ENCODE assay signal across 13 cellular contexts in genomic region chr9:27355166-27355565, GRCh38. TPM values are rescaled to one million over a fixed set of nuclear protein-coding genes. Genes with fewer than 3 reads are reported as not detected.
DNase-seq lines count a peak whose midpoint lies in the region; ATAC-seq and TF ChIP-seq lines count a peak whose summit lies in the region.
"Had no signal": no experiment of that assay in that cellular context is flagged by ENCODE, and none has a peak within 500 bp of the region (broad histone marks: within the 10 kb centered on the region; RNA-seq: fewer than 3 reads in every experiment).

No MANE protein-coding gene starts in this region.

- H3K27ac ChIP-seq in coronary artery (peak overlapping the region; percentile 31 to 84), mesendoderm (ENCODE audit: low read depth, low read length) (no peak overlapping the region), tibial artery (peak overlapping the region; percentile 48 to 52)
- H3K27ac ChIP-seq: BLaER1 had no signal

- DNase-seq in adipocyte (ENCODE audit: low read depth) (peak; percentile 20), coronary artery (ENCODE audit: low spot score) (no peak), mesendoderm (no peak), tibial artery (no peak), RPMI8226 (no peak)
- DNase-seq in stimulated activated CD4-positive, alpha-beta T cell treated with anti-CD3 and anti-CD28 coated beads, Interleukin-15, amount 100 ng/mL, for 24 hours: no peak
- DNase-seq: CD8-positive, alpha-beta memory T cell; MV-4-11; NCI-H146; NCI-H345 had no signal

- no peak overlapping the region for H2AK5ac ChIP-seq in mesendoderm (ENCODE audit: low read length)

- H2BK15ac ChIP-seq in mesendoderm (replicated peaks; ENCODE audit: low read depth): no peak overlapping the region

- no peaks in the 10 kb centered on the region for H3K79me2 ChIP-seq in mesendoderm (ENCODE audit: control insufficient read depth, insufficient read depth, low read length)

- intact Hi-C loops in tibial artery (cut with DNase I; ENCODE audit: low total_unique reads): no loop called here

- no peak overlapping the region for H3K18ac ChIP-seq in mesendoderm (ENCODE audit: low read length)

- no peaks in the 10 kb centered on the region for H3K79me1 ChIP-seq in mesendoderm (ENCODE audit: low read length)

- no peak overlapping the region for H4K8ac ChIP-seq in mesendoderm (ENCODE audit: low read depth, low read length)

- H3K4me3 ChIP-seq in adipocyte (ENCODE audit: low read length) (no peak overlapping the region), coronary artery (no peak overlapping the region), mesendoderm (ENCODE audit: low read length) (no peak overlapping the region), tibial artery (no peak overlapping the region)
- H3K4me3 ChIP-seq: BLaER1, HAP-1 had no signal

- H3K9me3 ChIP-seq in adipocyte (ENCODE audit: control insufficient read depth, low read length): no peaks in the 10 kb centered on the region
- no peaks in the 10 kb centered on the region for H3K9me3 ChIP-seq in tibial artery
- H3K9me3 ChIP-seq: BLaER1, HAP-1 had no signal

- peak overlapping the region; percentile 38 for H3K23ac ChIP-seq in mesendoderm (ENCODE audit: low read length)

- H3K9ac ChIP-seq in adipocyte (ENCODE audit: low read length) (no peak overlapping the region), mesendoderm (ENCODE audit: low read length) (no peak overlapping the region)
- H3K9ac ChIP-seq: BLaER1 had no signal

- H3K4ac ChIP-seq in mesendoderm (ENCODE audit: low read depth, low read length): no peak overlapping the region

- TF ChIP-seq CTCF in coronary artery (IDR thresholded peaks at IDR 0.05) (no peak), tibial artery (IDR thresholded peaks at IDR 0.05) (no peak)

- H3K56ac ChIP-seq in mesendoderm (ENCODE audit: low read length): no peak overlapping the region

- H3K27me3 ChIP-seq in adipocyte (replicated peaks; ENCODE audit: control insufficient read depth, insufficient read depth, low read length) (no peaks in the 10 kb centered on the region), mesendoderm (ENCODE audit: insufficient read depth, low read length, poor library complexity) (no peaks in the 10 kb centered on the region), tibial artery (no peaks in the 10 kb centered on the region)
- H3K27me3 ChIP-seq: BLaER1 had no signal

- H3K36me3 ChIP-seq in adipocyte (ENCODE audit: control insufficient read depth, insufficient read depth, low read length, severe bottlenecking) (no peaks in the 10 kb centered on the region), mesendoderm (ENCODE audit: control insufficient read depth, insufficient read depth, low read length) (no peaks in the 10 kb centered on the region), tibial artery (peaks cover 0 to 16% (median 7%) of the 10 kb centered on the region in 3 donors)
- H3K36me3 ChIP-seq: BLaER1 had no signal

- H3K4me1 ChIP-seq in adipocyte (ENCODE audit: control insufficient read depth, insufficient read depth, low read length) (peaks cover 26% of the 10 kb centered on the region), mesendoderm (ENCODE audit: control insufficient read depth, low read depth, low read length) (no peaks in the 10 kb centered on the region), tibial artery (peaks cover 0 to 61% (median 22%) of the 10 kb centered on the region in 4 donors)

- no peak overlapping the region for H2BK120ac ChIP-seq in mesendoderm (ENCODE audit: low read depth, low read length)

- WGBS in mesendoderm (ENCODE audit: extremely low coverage, insufficient coverage, low lambda C conversion rate): no CpG with 5 or more reads among the region's 3 CpGs

- H4K5ac ChIP-seq in mesendoderm (ENCODE audit: low read length): no peak overlapping the region

- no peak overlapping the region for H3K4me2 ChIP-seq in mesendoderm (ENCODE audit: low read length)
- H3K4me2 ChIP-seq: BLaER1 had no signal

- H2BK5ac ChIP-seq in mesendoderm (ENCODE audit: low read length): no peak overlapping the region

- no peak for ATAC-seq in HG02678 (IDR thresholded peaks at IDR 0.05; ENCODE audit: unreplicated experiment)

RNA-seq across cellular contexts. Expression of gene EQTN, which starts 58.2 kb away (rescaled TPM):
- polyA plus RNA-seq in mesendoderm (2013, experiment 1 of 2): not detected
- polyA plus RNA-seq in mesendoderm (2013, experiment 2 of 2): not detected
- polyA plus RNA-seq: CD8-positive, alpha-beta memory T cell had no signal
